ENCODE assay signal across 21 cellular contexts in the genomic region with DNA sequence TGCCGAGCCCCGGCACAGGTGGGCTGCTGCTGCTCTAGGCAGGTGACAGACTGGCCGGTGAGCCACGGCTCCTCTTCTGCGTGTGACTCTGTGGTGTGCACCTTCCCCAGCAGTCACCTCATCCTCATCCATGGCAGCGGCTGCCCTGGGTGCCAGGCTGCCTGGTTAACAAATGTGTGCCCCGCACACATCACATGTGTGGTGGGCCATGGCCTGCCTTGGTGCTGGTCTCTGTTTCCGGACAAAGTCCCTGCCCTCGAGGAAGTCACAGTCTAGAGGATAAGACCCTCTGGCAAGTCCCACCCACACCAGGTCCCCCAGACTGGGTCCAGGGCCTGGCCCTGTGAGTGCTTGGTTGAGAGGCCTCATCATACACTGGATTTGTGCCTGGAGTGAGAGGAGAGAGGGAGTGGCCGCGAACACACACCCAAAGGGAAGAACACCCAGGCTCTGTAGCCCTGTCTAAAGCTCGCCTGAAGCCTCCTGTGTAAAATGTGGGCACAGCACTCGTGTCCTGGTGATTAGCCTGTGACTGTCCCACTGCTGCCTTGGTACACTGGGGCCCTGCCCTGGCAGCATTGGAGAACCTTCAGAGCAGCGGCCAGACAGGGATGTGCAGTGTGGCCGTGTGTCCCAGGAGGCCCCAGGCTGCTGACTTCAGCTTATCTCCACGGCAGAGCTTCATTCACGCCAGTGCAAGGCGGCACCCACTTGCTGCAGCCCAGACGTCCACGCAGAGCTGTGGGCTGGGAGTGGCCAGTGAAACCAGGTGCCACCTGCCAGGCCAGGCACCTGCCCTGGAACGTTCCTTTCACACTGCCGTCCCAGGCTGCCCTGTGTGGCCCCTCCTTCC.
A peak's percentile ranks its signal among the peaks of the same experiment; 100 is the strongest.
DNase-seq lines count a peak whose midpoint lies in the region; ATAC-seq, FAIRE-seq and TF ChIP-seq lines count a peak whose summit lies in the region.
"Had no signal": no experiment of that assay in that cellular context is flagged by ENCODE, and none has a peak within 500 bp of the region (broad histone marks: within the 10 kb centered on the region; RNA-seq: fewer than 3 reads in every experiment).

No MANE protein-coding gene starts in this region.

- H3K27ac Mint-ChIP-seq in H9 (peak overlapping the region in 2 of 3 experiments; percentile 61 to 76; a peak in 2 of 7 replicates), T-helper 17 cell (peak overlapping the region; percentile 2)
- peak overlapping the region; percentile 75 for H3K27ac Mint-ChIP-seq in stimulated activated naive B cell treated with anti-CD40 and anti-IgM and Interleukin-4, amounts not matched to agents 10 μg/mL and 1 μg/mL and 100 μg/mL, for 72 hours
- H3K27ac Mint-ChIP-seq: activated naive CD4-positive, alpha-beta T cell treated with anti-CD3 and anti-CD28 coated beads, Interleukin-2, amount 50 U/mL, for 24 hours; stimulated activated memory B cell treated with anti-CD40 and anti-IgM and Interleukin-4, amounts not matched to agents 10 μg/mL and 1 μg/mL and 100 μg/mL, for 72 hours had no signal

- no peak overlapping the region for H4K8ac ChIP-seq in H9 (replicated peaks; ENCODE audit: insufficient read length, low read depth, low read length)

- H2AK5ac ChIP-seq in H9 (ENCODE audit: insufficient read length, low read length), result no peak overlapping the region

- H2BK20ac ChIP-seq in H9 (ENCODE audit: low read depth, low read length, poor library complexity, severe bottlenecking), result no peak overlapping the region

- intact Hi-C loops in kidney (cut with DNase I), result no loop called here

- H3K9ac ChIP-seq in H9 (ENCODE audit: extremely low read depth, insufficient read length, low read length) (no peak overlapping the region), kidney (ENCODE audit: low read length in 2 of 2) (peak overlapping the region in 1 of 2 donors; percentile 3)
- H3K9ac ChIP-seq: BLaER1 had no signal

- no peaks in the 10 kb centered on the region for H3K23me2 ChIP-seq in H9 (ENCODE audit: insufficient read length, low read depth, low read length, poor library complexity, severe bottlenecking)

- H3K56ac ChIP-seq in H9 (ENCODE audit: insufficient read length, low read depth, low read length), result no peak overlapping the region

- H3K4ac ChIP-seq in H9 (ENCODE audit: low read depth, low read length), result no peak overlapping the region

- H3K27ac ChIP-seq in H9 (ENCODE audit: insufficient read length, low read depth, low read length) (no peak overlapping the region), kidney (ENCODE audit: low read depth in 2 of 2, low read length in 2 of 2) (peak overlapping the region in 1 of 2 donors; percentile 28)
- H3K27ac ChIP-seq: BLaER1, cardiac muscle cell had no signal

- no peaks in the 10 kb centered on the region for H3K27me3 ChIP-seq in H9 (ENCODE audit: insufficient read depth, low read length)
- H3K27me3 ChIP-seq: BLaER1, cardiac muscle cell had no signal

- DNase-seq in H9 (no peak), T-helper 17 cell (no peak), kidney (peak; percentile 73), cortex of kidney (lab: John Stamatoyannopoulos, UW) (no peak), NCI-H146 (lab: John Stamatoyannopoulos, UW) (no peak), DMS79 treated with DMSO at 0.1 percent for 48 hours (lab: John Stamatoyannopoulos, UW) (no peak)
- DNase-seq in stimulated activated naive B cell treated with anti-CD40 and anti-IgM and Interleukin-4, amounts not matched to agents 10 μg/mL and 1 μg/mL and 100 μg/mL, for 72 hours, result no peak
- DNase-seq: activated CD4-positive, alpha-beta T cell treated with anti-CD3 and anti-CD28 coated beads for 4 hours; activated T-cell treated with anti-CD3 and anti-CD28 coated beads for 4 hours; foreskin melanocyte; NCI-H1105; NK-92 treated with Interleukin-12 subunit alpha and Interleukin-12 subunit beta, amount 100 ng/mL, for 24 hours; nucleus accumbens; SIG-M5; T-helper 9 cell had no signal

- H3K79me1 ChIP-seq in H9 (ENCODE audit: insufficient read depth, low read depth, low read length, poor library complexity, severe bottlenecking), result no peaks in the 10 kb centered on the region

- no peak for FAIRE-seq in kidney (lab: Jason Lieb, UNC)
- FAIRE-seq: K562 had no signal

- H3K23ac ChIP-seq in H9 (ENCODE audit: insufficient read length, low read depth, low read length), result no peak overlapping the region

- no CpG with 5 or more reads among the region's 22 CpGs for WGBS in H9 (ENCODE audit: extremely low coverage, insufficient read length, low lambda C conversion rate)

- no peak overlapping the region for H2AFZ ChIP-seq in H9 (ENCODE audit: low read length)

- H3K4me1 ChIP-seq in H9 (ENCODE audit: insufficient read depth, low read length), result peaks cover 2% of the 10 kb centered on the region; the same call in 1 of the 2 replicates
- H3K4me1 ChIP-seq in kidney (ENCODE audit: control insufficient read depth in 1 of 2, insufficient read depth in 1 of 2, low read depth in 1 of 2, low read length in 2 of 2), result peaks cover 0 to 11% of the 10 kb centered on the region in 2 donors
- H3K4me1 ChIP-seq: BLaER1 had no signal

- H3K27me3 Mint-ChIP-seq in H9 (ENCODE audit: low read depth) (peaks cover 12% of the 10 kb centered on the region), T-helper 17 cell (no peaks in the 10 kb centered on the region)
- no peaks in the 10 kb centered on the region for H3K27me3 Mint-ChIP-seq in stimulated activated naive B cell treated with anti-CD40 and anti-IgM and Interleukin-4, amounts not matched to agents 10 μg/mL and 1 μg/mL and 100 μg/mL, for 72 hours
- H3K27me3 Mint-ChIP-seq: activated naive CD4-positive, alpha-beta T cell treated with anti-CD3 and anti-CD28 coated beads, Interleukin-2, amount 50 U/mL, for 24 hours; stimulated activated memory B cell treated with anti-CD40 and anti-IgM and Interleukin-4, amounts not matched to agents 10 μg/mL and 1 μg/mL and 100 μg/mL, for 72 hours had no signal

- H3K9me3 ChIP-seq in H9 (ENCODE audit: control insufficient read depth, low read depth, low read length) (no peaks in the 10 kb centered on the region), T-helper 17 cell (ENCODE audit: control insufficient read depth, low read length, poor library complexity, severe bottlenecking) (no peaks in the 10 kb centered on the region), kidney (ENCODE audit: control insufficient read depth in 1 of 2, low read length in 2 of 2) (no peaks in the 10 kb centered on the region)
- H3K9me3 ChIP-seq: BLaER1 had no signal

- H3K18ac ChIP-seq in H9 (ENCODE audit: insufficient read length, low read depth, low read length), result no peak overlapping the region

- peaks cover 20 to 39% of the 10 kb centered on the region in 2 experiments for H3K4me1 Mint-ChIP-seq in H9
- H3K4me1 Mint-ChIP-seq in T-helper 17 cell, result peaks cover 9% of the 10 kb centered on the region
- H3K4me1 Mint-ChIP-seq in stimulated activated naive B cell treated with anti-CD40 and anti-IgM and Interleukin-4, amounts not matched to agents 10 μg/mL and 1 μg/mL and 100 μg/mL, for 72 hours, result peaks cover 4 to 12% of the 10 kb centered on the region in 2 donors
- H3K4me1 Mint-ChIP-seq: activated naive CD4-positive, alpha-beta T cell treated with anti-CD3 and anti-CD28 coated beads, Interleukin-2, amount 50 U/mL, for 24 hours had no signal

- no peak for ATAC-seq in T-helper 17 cell
- ATAC-seq in stimulated activated naive B cell treated with anti-CD40 and anti-IgM and Interleukin-4, amounts not matched to agents 10 μg/mL and 1 μg/mL and 100 μg/mL, for 72 hours (replicated peaks), result no peak
- ATAC-seq: K562; stimulated activated memory B cell treated with anti-CD40 and anti-IgM and Interleukin-4, amounts not matched to agents 10 μg/mL and 1 μg/mL and 100 μg/mL, for 72 hours had no signal

- H2BK15ac ChIP-seq in H9 (ENCODE audit: low read depth, low read length), result no peak overlapping the region

- no peak overlapping the region for H3K4me2 ChIP-seq in H9 (ENCODE audit: insufficient read depth, insufficient read length, low read length)
- H3K4me2 ChIP-seq: BLaER1 had no signal

- H3K4me3 ChIP-seq in kidney (ENCODE audit: low read length in 2 of 2), result no peak overlapping the region
- H3K4me3 ChIP-seq: BLaER1, cardiac muscle cell, K562, skin epidermis had no signal

- H3K14ac ChIP-seq in H9 (ENCODE audit: insufficient read depth, low read length), result no peak overlapping the region

- H3K4me3 Mint-ChIP-seq in H9 (no peak overlapping the region), T-helper 17 cell (no peak overlapping the region)
- peak overlapping the region in 1 of 2 donors; percentile 21 for H3K4me3 Mint-ChIP-seq in stimulated activated naive B cell treated with anti-CD40 and anti-IgM and Interleukin-4, amounts not matched to agents 10 μg/mL and 1 μg/mL and 100 μg/mL, for 72 hours
- H3K4me3 Mint-ChIP-seq: activated naive CD4-positive, alpha-beta T cell treated with anti-CD3 and anti-CD28 coated beads, Interleukin-2, amount 50 U/mL, for 24 hours; stimulated activated memory B cell treated with anti-CD40 and anti-IgM and Interleukin-4, amounts not matched to agents 10 μg/mL and 1 μg/mL and 100 μg/mL, for 72 hours had no signal

- H4K91ac ChIP-seq in H9 (ENCODE audit: insufficient read length, low read depth, low read length), result no peak overlapping the region

- H3K79me2 ChIP-seq in H9 (ENCODE audit: insufficient read depth, low read length), result no peaks in the 10 kb centered on the region

- H4K20me1 ChIP-seq in H9 (ENCODE audit: control insufficient read depth, insufficient read depth, insufficient read length), result no peaks in the 10 kb centered on the region

- no peak overlapping the region for H2BK120ac ChIP-seq in H9 (ENCODE audit: low read depth, low read length, poor library complexity, severe bottlenecking)

- no peak overlapping the region for H2BK5ac ChIP-seq in H9 (ENCODE audit: insufficient read length, low read length)

- H3K9me3 Mint-ChIP-seq in H9, result no peaks in the 10 kb centered on the region
- H3K9me3 Mint-ChIP-seq in stimulated activated naive B cell treated with anti-CD40 and anti-IgM and Interleukin-4, amounts not matched to agents 10 μg/mL and 1 μg/mL and 100 μg/mL, for 72 hours, result no peaks in the 10 kb centered on the region
- H3K9me3 Mint-ChIP-seq: activated naive CD4-positive, alpha-beta T cell treated with anti-CD3 and anti-CD28 coated beads, Interleukin-2, amount 50 U/mL, for 24 hours; stimulated activated memory B cell treated with anti-CD40 and anti-IgM and Interleukin-4, amounts not matched to agents 10 μg/mL and 1 μg/mL and 100 μg/mL, for 72 hours had no signal

- no peak overlapping the region for H2BK12ac ChIP-seq in H9 (ENCODE audit: insufficient read length, low read depth, low read length)

- H3K36me3 Mint-ChIP-seq in H9 (ENCODE audit: insufficient read depth in 1 of 3, low read depth in 3 of 3), result no peaks in the 10 kb centered on the region
- no peaks in the 10 kb centered on the region for H3K36me3 Mint-ChIP-seq in T-helper 17 cell (ENCODE audit: low read depth)
- H3K36me3 Mint-ChIP-seq in stimulated activated naive B cell treated with anti-CD40 and anti-IgM and Interleukin-4, amounts not matched to agents 10 μg/mL and 1 μg/mL and 100 μg/mL, for 72 hours, result peaks cover 8 to 34% of the 10 kb centered on the region in 2 donors
- H3K36me3 Mint-ChIP-seq: activated naive CD4-positive, alpha-beta T cell treated with anti-CD3 and anti-CD28 coated beads, Interleukin-2, amount 50 U/mL, for 24 hours had no signal

- no peak for TF ChIP-seq CTCF in H9 (conservative IDR thresholded peaks at IDR 0.05)
- TF ChIP-seq CTCF in kidney (IDR thresholded peaks at IDR 0.05; ENCODE audit: borderline replicate concordance, extremely low read depth, insufficient read depth), result no peak

- no peak overlapping the region for H4K5ac ChIP-seq in H9 (ENCODE audit: insufficient read length, low read depth, low read length)

- no peak overlapping the region for H3T11ph ChIP-seq in H9 (ENCODE audit: low read length)

- no peaks in the 10 kb centered on the region for H3K36me3 ChIP-seq in kidney (ENCODE audit: control insufficient read depth in 1 of 2, insufficient read depth in 2 of 2, low read length in 2 of 2)
- H3K36me3 ChIP-seq: cardiac muscle cell had no signal

Comparison
In these comparisons a context has a peak if more than half of its experiments do, and no peak if none do; other contexts are left out.
1. H3K27ac Mint-ChIP-seq: peak in every context shown above with its lines; median percentile 75 in stimulated activated naive B cell treated with anti-CD40 and anti-IgM and Interleukin-4, amounts not matched to agents 10 μg/mL and 1 μg/mL and 100 μg/mL, for 72 hours; 68 in H9; 2 in T-helper 17 cell.